Comparison of ENCODE assay signal across 18 cellular contexts in genomic region chr6:128316258-128316952, GRCh38.
DNase-seq lines count a peak whose midpoint lies in the region; ATAC-seq and TF ChIP-seq lines count a peak whose summit lies in the region.
"Had no signal": no experiment of that assay in that cellular context is flagged by ENCODE, and none has a peak within 500 bp of the region (broad histone marks: within the 10 kb centered on the region; RNA-seq: fewer than 3 reads in every experiment).

No MANE protein-coding gene starts in this region.

- H3K36me3 ChIP-seq in HUES64 (ENCODE audit: insufficient read depth, low read length) (no peaks in the 10 kb centered on the region), transverse colon (no peaks in the 10 kb centered on the region), WERI-Rb-1 (no peaks in the 10 kb centered on the region), gastrocnemius medialis (no peaks in the 10 kb centered on the region)
- H3K36me3 ChIP-seq: BLaER1 treated with 17β-estradiol and CSF1 and Interleukin-3, amounts not matched to agents 10 nM and 100 nM had no signal

- H3K4me3 Mint-ChIP-seq in H9 (no peak overlapping the region), glutamatergic neuron (ENCODE audit: unreplicated experiment) (no peak overlapping the region)
- H3K4me3 Mint-ChIP-seq: CD8-positive, alpha-beta T cell; T-helper 17 cell had no signal

- H4K8ac ChIP-seq in H9 (replicated peaks; ENCODE audit: insufficient read length, low read depth, low read length): no peak overlapping the region

- H2BK20ac ChIP-seq in H9 (ENCODE audit: low read depth, low read length, poor library complexity, severe bottlenecking): no peak overlapping the region

- no peak overlapping the region for H3K27ac ChIP-seq in H9 (ENCODE audit: insufficient read length, low read depth, low read length)
- peak overlapping the region; percentile 61; the same call in 1 of the 2 replicates for H3K27ac ChIP-seq in HUES64 (ENCODE audit: low read depth, low read length)
- H3K27ac ChIP-seq in transverse colon: no peak overlapping the region
- H3K27ac ChIP-seq in WERI-Rb-1: no peak overlapping the region
- no peak overlapping the region for H3K27ac ChIP-seq in gastrocnemius medialis
- H3K27ac ChIP-seq: BLaER1 treated with 17β-estradiol and CSF1 and Interleukin-3, amounts not matched to agents 10 nM and 100 nM; SJSA1 had no signal

- H2BK15ac ChIP-seq in H9 (ENCODE audit: low read depth, low read length): no peak overlapping the region

- TF ChIP-seq EP300 in transverse colon (IDR thresholded peaks at IDR 0.05; ENCODE audit: low read depth): no peak

- no peaks in the 10 kb centered on the region for H4K20me1 ChIP-seq in H9 (ENCODE audit: control insufficient read depth, insufficient read depth, insufficient read length)
- H4K20me1 ChIP-seq: BLaER1 treated with 17β-estradiol and CSF1 and Interleukin-3, amounts not matched to agents 10 nM and 100 nM had no signal

- H3K9ac ChIP-seq in H9 (ENCODE audit: extremely low read depth, insufficient read length, low read length): no peak overlapping the region
- 0 out of 2 replicates have a peak overlapping the region, but pooled peaks have one; percentile 31 for H3K9ac ChIP-seq in HUES64 (ENCODE audit: low read depth, low read length)
- H3K9ac ChIP-seq: BLaER1 treated with 17β-estradiol and CSF1 and Interleukin-3, amounts not matched to agents 10 nM and 100 nM had no signal

- WGBS in H9 (ENCODE audit: extremely low coverage, insufficient read length, low lambda C conversion rate): no CpG with 5 or more reads among the region's 8 CpGs
- WGBS in HUES64: 79% methylated on average over 6 of the region's 8 CpGs
- WGBS in transverse colon (ENCODE audit: low coverage in 1 of 2), 2 donors: 91 to 96% methylated on average over 6 to 8 of the region's 8 CpGs

- H3K14ac ChIP-seq in H9 (ENCODE audit: insufficient read depth, low read length): no peak overlapping the region

- TF ChIP-seq POLR2A in transverse colon (IDR thresholded peaks at IDR 0.05): no peak
- no peak for TF ChIP-seq POLR2A in gastrocnemius medialis (IDR thresholded peaks at IDR 0.05)

- H2AFZ ChIP-seq in H9 (ENCODE audit: low read length): no peak overlapping the region

- H3K36me3 Mint-ChIP-seq in H9 (ENCODE audit: insufficient read depth in 1 of 3, low read depth in 3 of 3) (no peaks in the 10 kb centered on the region; a peak in 1 of 7 replicates), glutamatergic neuron (ENCODE audit: unreplicated experiment) (no peaks in the 10 kb centered on the region)
- H3K36me3 Mint-ChIP-seq: CD8-positive, alpha-beta T cell had no signal

- no peak overlapping the region for H3K4ac ChIP-seq in H9 (ENCODE audit: low read depth, low read length)

- intact Hi-C loops in transverse colon (cut with DNase I; ENCODE audit: low total_unique reads): no loop called here
- intact Hi-C loops in gastrocnemius medialis (cut with DNase I; ENCODE audit: low total_unique reads): no loop called here

- H2AK5ac ChIP-seq in H9 (ENCODE audit: insufficient read length, low read length): no peak overlapping the region

- H3K9me3 Mint-ChIP-seq in H9: no peaks in the 10 kb centered on the region
- H3K9me3 Mint-ChIP-seq in glutamatergic neuron (ENCODE audit: unreplicated experiment): no peaks in the 10 kb centered on the region
- H3K9me3 Mint-ChIP-seq: CD8-positive, alpha-beta T cell had no signal

- no peak overlapping the region for H4K5ac ChIP-seq in H9 (ENCODE audit: insufficient read length, low read depth, low read length)

- no peaks in the 10 kb centered on the region for H3K9me3 ChIP-seq in H9 (ENCODE audit: control insufficient read depth, low read depth, low read length)
- no peaks in the 10 kb centered on the region for H3K9me3 ChIP-seq in HUES64 (ENCODE audit: insufficient read depth, low read depth, low read length)
- no peaks in the 10 kb centered on the region for H3K9me3 ChIP-seq in transverse colon
- no peaks in the 10 kb centered on the region for H3K9me3 ChIP-seq in WERI-Rb-1 (ENCODE audit: severe bottlenecking)
- no peaks in the 10 kb centered on the region for H3K9me3 ChIP-seq in gastrocnemius medialis
- H3K9me3 ChIP-seq: SJSA1 had no signal

- no peak overlapping the region for H3K4me3 ChIP-seq in HUES64 (ENCODE audit: low read length)
- H3K4me3 ChIP-seq in transverse colon: no peak overlapping the region
- H3K4me3 ChIP-seq in WERI-Rb-1 (ENCODE audit: low read depth, low read length): no peak overlapping the region
- no peak overlapping the region for H3K4me3 ChIP-seq in gastrocnemius medialis
- H3K4me3 ChIP-seq: BLaER1 treated with 17β-estradiol and CSF1 and Interleukin-3, amounts not matched to agents 10 nM and 100 nM; SJSA1 had no signal

- in situ Hi-C loops in transverse colon (cut with MboI; ENCODE audit: low pct_ligation_motif_present in 1 of 4, low pct_unique_long_range_greater_than_20kb in 1 of 4, low sequenced_read_pairs in 3 of 4) (no loop called here), gastrocnemius medialis (cut with MboI; ENCODE audit: low sequenced_read_pairs in 4 of 4) (no loop called here)

- no peaks in the 10 kb centered on the region for H3K79me2 ChIP-seq in H9 (ENCODE audit: insufficient read depth, low read length)

- no peak overlapping the region for H3K23ac ChIP-seq in H9 (ENCODE audit: insufficient read length, low read depth, low read length)

- no peaks in the 10 kb centered on the region for H3K23me2 ChIP-seq in H9 (ENCODE audit: insufficient read length, low read depth, low read length, poor library complexity, severe bottlenecking)

- H3K4me1 ChIP-seq in H9 (ENCODE audit: insufficient read depth, low read length) (peaks cover 2% of the 10 kb centered on the region; the same call in 1 of the 2 replicates), HUES64 (ENCODE audit: insufficient read depth, low read length) (peaks cover 49% of the 10 kb centered on the region), transverse colon (no peaks in the 10 kb centered on the region), gastrocnemius medialis (no peaks in the 10 kb centered on the region)
- H3K4me1 ChIP-seq: SJSA1 had no signal

- H3T11ph ChIP-seq in H9 (ENCODE audit: low read length): no peak overlapping the region

- no peak overlapping the region for H3K18ac ChIP-seq in H9 (ENCODE audit: insufficient read length, low read depth, low read length)

- H4K91ac ChIP-seq in H9 (ENCODE audit: insufficient read length, low read depth, low read length): no peak overlapping the region

- H3K27me3 Mint-ChIP-seq in H9 (ENCODE audit: low read depth): no peaks in the 10 kb centered on the region
- no peaks in the 10 kb centered on the region for H3K27me3 Mint-ChIP-seq in glutamatergic neuron (ENCODE audit: unreplicated experiment)

- H3K27ac Mint-ChIP-seq in H9 (peak overlapping the region; percentile 67 to 84 (median 81); a peak in 5 of 7 replicates), glutamatergic neuron (ENCODE audit: unreplicated experiment) (peak overlapping the region; percentile 50)
- H3K27ac Mint-ChIP-seq: CD8-positive, alpha-beta T cell; T-helper 17 cell had no signal

- no peak overlapping the region for H3K4me2 ChIP-seq in H9 (ENCODE audit: insufficient read depth, insufficient read length, low read length)
- H3K4me2 ChIP-seq: BLaER1 treated with 17β-estradiol and CSF1 and Interleukin-3, amounts not matched to agents 10 nM and 100 nM had no signal

- no peak overlapping the region for H2BK12ac ChIP-seq in H9 (ENCODE audit: insufficient read length, low read depth, low read length)

- TF ChIP-seq CTCF in H9 (conservative IDR thresholded peaks at IDR 0.05): no peak
- TF ChIP-seq CTCF in glutamatergic neuron (IDR thresholded peaks at IDR 0.05; ENCODE audit: partially characterized antibody, unreplicated experiment): no peak
- no peak for TF ChIP-seq CTCF in transverse colon (IDR thresholded peaks at IDR 0.05)
- TF ChIP-seq CTCF in WERI-Rb-1 (IDR thresholded peaks at IDR 0.05; ENCODE audit: low read depth, low read length): no peak
- no peak for TF ChIP-seq CTCF in gastrocnemius medialis (IDR thresholded peaks at IDR 0.05 in 4 of 5, conservative IDR thresholded peaks at IDR 0.05 in 1 of 5)

- no peak overlapping the region for H2BK120ac ChIP-seq in H9 (ENCODE audit: low read depth, low read length, poor library complexity, severe bottlenecking)

- H3K4me1 Mint-ChIP-seq in H9 (peaks cover 64 to 69% of the 10 kb centered on the region in 2 experiments), glutamatergic neuron (ENCODE audit: low read depth, unreplicated experiment) (peaks cover 35% of the 10 kb centered on the region)

- H3K56ac ChIP-seq in H9 (ENCODE audit: insufficient read length, low read depth, low read length): no peak overlapping the region

- ATAC-seq in gastrocnemius medialis: no peak
- ATAC-seq: CD8-positive, alpha-beta T cell; HCT116; Panc1; T-helper 17 cell had no signal

- no peaks in the 10 kb centered on the region for H3K27me3 ChIP-seq in H9 (ENCODE audit: insufficient read depth, low read length)
- H3K27me3 ChIP-seq in HUES64 (ENCODE audit: insufficient read depth, low read length): no peaks in the 10 kb centered on the region
- H3K27me3 ChIP-seq in transverse colon: no peaks in the 10 kb centered on the region
- H3K27me3 ChIP-seq in WERI-Rb-1 (ENCODE audit: insufficient read depth, low read depth, severe bottlenecking): no peaks in the 10 kb centered on the region
- H3K27me3 ChIP-seq in gastrocnemius medialis: no peaks in the 10 kb centered on the region
- H3K27me3 ChIP-seq: BLaER1 treated with 17β-estradiol and CSF1 and Interleukin-3, amounts not matched to agents 10 nM and 100 nM; SJSA1 had no signal

- no peaks in the 10 kb centered on the region for H3K79me1 ChIP-seq in H9 (ENCODE audit: insufficient read depth, low read depth, low read length, poor library complexity, severe bottlenecking)

- DNase-seq in H9 (no peak), NCI-H69 (lab: John Stamatoyannopoulos, UW) (peak; percentile 98), glutamatergic neuron (no peak), transverse colon (no peak), WERI-Rb-1 (no peak), gastrocnemius medialis (no peak)
- DNase-seq: CD8-positive, alpha-beta T cell; DND-41; KG1; NCI-H1436 treated with DMSO at 0.1 percent for 48 hours; NCI-H2227 treated with DMSO at 0.1 percent for 48 hours; NCI-H510A treated with DMSO at 0.1 percent for 48 hours; T-helper 17 cell had no signal

- no peak overlapping the region for H2BK5ac ChIP-seq in H9 (ENCODE audit: insufficient read length, low read length)
